ENCODE assay signal across 17 cellular contexts in the genomic region with DNA sequence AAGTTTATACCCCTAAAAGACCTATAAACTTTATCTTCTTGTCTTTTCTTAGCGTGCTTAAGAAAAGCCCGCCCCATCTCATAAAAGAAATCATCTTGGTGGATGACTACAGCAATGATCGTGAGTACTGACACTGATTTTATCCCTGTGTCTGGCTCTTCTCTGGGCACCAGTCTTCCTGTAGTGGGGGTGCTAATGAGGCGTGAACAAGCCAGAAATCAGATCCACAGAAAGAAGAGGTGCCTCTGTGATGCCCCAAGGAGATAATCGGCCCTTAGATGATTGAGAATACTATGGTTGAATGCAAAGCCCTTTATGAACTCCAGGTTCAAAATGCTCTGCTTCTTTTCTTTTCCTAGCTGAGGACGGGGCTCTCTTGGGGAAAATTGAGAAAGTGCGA.
DNase-seq lines count a peak whose midpoint lies in the region; ATAC-seq and TF ChIP-seq lines count a peak whose summit lies in the region.
"Had no signal": no experiment of that assay in that cellular context is flagged by ENCODE, and none has a peak within 500 bp of the region (broad histone marks: within the 10 kb centered on the region; RNA-seq: fewer than 3 reads in every experiment).

No MANE protein-coding gene starts in this region.

- WGBS in testis, 2 donors, result 95 to 98% methylated on average over 7 of the region's 7 CpGs
- WGBS in suprapubic skin, result 96% methylated on average over 7 of the region's 7 CpGs

- peaks cover 27% of the 10 kb centered on the region for H3K36me3 Mint-ChIP-seq in nephron progenitor cell (ENCODE audit: low read depth)

- H3K36me3 ChIP-seq in SK-N-MC (ENCODE audit: insufficient read depth, low read length) (peaks cover 6% of the 10 kb centered on the region), testis (ENCODE audit: low read depth, missing control alignments) (no peaks in the 10 kb centered on the region), gastrocnemius medialis (peaks cover 0 to 9% of the 10 kb centered on the region in 2 donors), suprapubic skin (peaks cover 26% of the 10 kb centered on the region)

- H3K4me3 Mint-ChIP-seq in nephron progenitor cell, result no peak overlapping the region
- H3K4me3 Mint-ChIP-seq: CD8-positive, alpha-beta T cell; GM23338 had no signal

- peaks cover 8% of the 10 kb centered on the region for H3K27me3 Mint-ChIP-seq in nephron progenitor cell (ENCODE audit: low read depth, poor library complexity)

- no peak for TF ChIP-seq CTCF in nephron progenitor cell (IDR thresholded peaks at IDR 0.05)
- TF ChIP-seq CTCF in testis (IDR thresholded peaks at IDR 0.05), result no peak
- TF ChIP-seq CTCF in omental fat pad (IDR thresholded peaks at IDR 0.05), result no peak
- TF ChIP-seq CTCF in gastrocnemius medialis (IDR thresholded peaks at IDR 0.05 in 4 of 5, conservative IDR thresholded peaks at IDR 0.05 in 1 of 5), result no peak
- no peak for TF ChIP-seq CTCF in suprapubic skin (IDR thresholded peaks at IDR 0.05)

- no peaks in the 10 kb centered on the region for H3K27me3 ChIP-seq in testis
- H3K27me3 ChIP-seq in gastrocnemius medialis, result no peaks in the 10 kb centered on the region
- H3K27me3 ChIP-seq in suprapubic skin, result no peaks in the 10 kb centered on the region
- H3K27me3 ChIP-seq: BE2C had no signal

- ATAC-seq in omental fat pad (ENCODE audit: low FRiP score) (no peak), gastrocnemius medialis (no peak)
- ATAC-seq: CD8-positive, alpha-beta T cell; GM23338 had no signal

- no peak for TF ChIP-seq POLR2A in testis (IDR thresholded peaks at IDR 0.05)
- no peak for TF ChIP-seq POLR2A in gastrocnemius medialis (IDR thresholded peaks at IDR 0.05)
- TF ChIP-seq POLR2A in suprapubic skin (IDR thresholded peaks at IDR 0.05), result no peak

- DNase-seq in NCI-H187 treated with DMSO at 0.1 percent for 48 hours (lab: John Stamatoyannopoulos, UW) (peak; percentile 55), SK-N-MC (ENCODE audit: low read depth, low spot score) (peak; percentile 18), nephron progenitor cell (no peak), testis (peak; percentile 4), omental fat pad (ENCODE audit: low spot score) (no peak), gastrocnemius medialis (no peak), suprapubic skin (ENCODE audit: low spot score in 2 of 2) (no peak), NCI-H2171 (lab: John Stamatoyannopoulos, UW) (no peak)
- DNase-seq: BE2C; CD8-positive, alpha-beta T cell; COR-L47; DMS153; DMS79 treated with DMSO at 0.1 percent for 48 hours; EL; H7 had no signal

- peak overlapping the region; percentile 23 for H3K27ac Mint-ChIP-seq in nephron progenitor cell
- H3K27ac Mint-ChIP-seq: CD8-positive, alpha-beta T cell; GM23338 had no signal

- intact Hi-C loops in testis (cut with DNase I; ENCODE audit: low total_unique reads) (no loop called here), gastrocnemius medialis (cut with DNase I; ENCODE audit: low total_unique reads) (no loop called here)

- peak overlapping the region; percentile 90 for H3K27ac ChIP-seq in SK-N-MC
- no peak overlapping the region for H3K27ac ChIP-seq in testis
- H3K27ac ChIP-seq in gastrocnemius medialis, result no peak overlapping the region
- H3K27ac ChIP-seq in suprapubic skin, result no peak overlapping the region
- H3K27ac ChIP-seq: C4-2B had no signal

- in situ Hi-C loops in gastrocnemius medialis (cut with MboI; ENCODE audit: low sequenced_read_pairs in 4 of 4), result no loop called here

- H3K4me3 ChIP-seq in SK-N-MC (peak overlapping the region; percentile 64), testis (no peak overlapping the region), gastrocnemius medialis (no peak overlapping the region), suprapubic skin (no peak overlapping the region)
- H3K4me3 ChIP-seq: GM23338 had no signal

- H3K9me3 ChIP-seq in SK-N-MC (ENCODE audit: low read depth, low read length), result no peaks in the 10 kb centered on the region; the same call in 1 of the 2 replicates
- no peaks in the 10 kb centered on the region for H3K9me3 ChIP-seq in testis
- no peaks in the 10 kb centered on the region for H3K9me3 ChIP-seq in gastrocnemius medialis
- H3K9me3 ChIP-seq in suprapubic skin, result no peaks in the 10 kb centered on the region
- H3K9me3 ChIP-seq: BE2C had no signal

- TF ChIP-seq EP300 in suprapubic skin (IDR thresholded peaks at IDR 0.05), result no peak

- peaks cover 42% of the 10 kb centered on the region for H3K4me1 Mint-ChIP-seq in nephron progenitor cell

- H3K4me1 ChIP-seq in testis (peaks cover 10% of the 10 kb centered on the region), gastrocnemius medialis (peaks cover 8 to 10% of the 10 kb centered on the region in 2 donors), suprapubic skin (no peaks in the 10 kb centered on the region)

- H3K9ac ChIP-seq in SK-N-MC (ENCODE audit: insufficient read length), result no peak overlapping the region

- peaks cover 9% of the 10 kb centered on the region for H3K9me3 Mint-ChIP-seq in nephron progenitor cell
- H3K9me3 Mint-ChIP-seq: CD8-positive, alpha-beta T cell had no signal

Comparison
In these comparisons a context has a peak if more than half of its experiments do, and no peak if none do; other contexts are left out.
1. DNase-seq: peak in NCI-H187 treated with DMSO at 0.1 percent for 48 hours (single experiment), SK-N-MC (single experiment) and testis (single experiment); none in nephron progenitor cell (single experiment), omental fat pad (single experiment), gastrocnemius medialis (0 of 2), suprapubic skin (0 of 2) and NCI-H2171 (single experiment).